Comparison of ENCODE assay signal across 7 cellular contexts in the genomic region with DNA sequence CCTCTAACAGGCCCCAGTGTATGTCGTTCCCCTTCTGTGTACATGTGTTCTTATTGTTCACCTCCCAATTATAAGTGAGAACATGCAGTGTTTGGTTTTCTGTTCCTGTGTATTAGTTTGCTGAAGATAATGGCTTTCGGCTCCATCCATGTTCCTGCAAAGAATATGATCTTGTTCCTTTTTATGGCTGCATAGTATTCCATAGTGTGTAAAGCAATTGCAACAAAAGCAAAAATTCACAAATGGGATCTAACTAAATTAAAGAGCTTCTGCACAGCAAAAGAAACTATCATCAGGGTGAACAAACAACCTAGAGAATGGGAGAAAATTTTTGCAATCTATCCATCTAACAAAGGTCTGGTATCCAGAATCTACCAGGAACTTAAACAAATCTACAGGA.
DNase-seq lines count a peak whose midpoint lies in the region; ATAC-seq, FAIRE-seq and TF ChIP-seq lines count a peak whose summit lies in the region.
"Not testable (repeated sequence)": the region's sequence is repeated elsewhere in the genome, so short reads cannot be mapped to it uniquely, and the experiment has no call there.

No MANE protein-coding gene starts in this region.

- TF ChIP-seq POLR2A in A549 (IDR thresholded peaks at IDR 0.05; ENCODE audit: low read length); H1 (IDR thresholded peaks at IDR 0.05; ENCODE audit: control extremely low read depth in 1 of 2, low read depth in 2 of 2, low read length in 2 of 2): not testable (repeated sequence)

- H2BK5ac ChIP-seq in H1 (ENCODE audit: low read depth, low read length) = not testable (repeated sequence)

- H3F3A ChIP-seq in neural progenitor cell (ENCODE audit: low read depth) = not testable (repeated sequence)

- not testable (repeated sequence) for H3K56ac ChIP-seq in H1 (replicated peaks; ENCODE audit: insufficient read length, low read depth, low read length)

- not testable (repeated sequence) for H4K8ac ChIP-seq in H1 (ENCODE audit: extremely low read depth, insufficient read depth, low read length)

- not testable (repeated sequence) for H2AFZ ChIP-seq in H1 (ENCODE audit: low read length); neural progenitor cell (replicated peaks)

- not testable (repeated sequence) for H3K23ac ChIP-seq in H1 (ENCODE audit: insufficient read length)

- not testable (repeated sequence) for H3K4me1 ChIP-seq in A549; HEK293 (ENCODE audit: control insufficient read depth, insufficient read depth, low read length); H1 (replicated peaks in 1 of 4; ENCODE audit: control insufficient read depth in 3 of 4, insufficient read depth in 4 of 4, low read length in 3 of 4); neural progenitor cell

- H3K36me3 Mint-ChIP-seq in glutamatergic neuron (ENCODE audit: unreplicated experiment) = not testable (repeated sequence)
- peaks cover 54% of the 10 kb centered on the region for H3K36me3 Mint-ChIP-seq in nephron progenitor cell (ENCODE audit: low read depth)
- peaks cover 23% of the 10 kb centered on the region for H3K36me3 Mint-ChIP-seq in neural progenitor cell
- H3K36me3 Mint-ChIP-seq in type B pancreatic cell = peaks cover 11% of the 10 kb centered on the region

- not testable (repeated sequence) for H3K4ac ChIP-seq in H1 (replicated peaks; ENCODE audit: insufficient read length, low read depth, low read length)

- DNase-seq in A549 (ENCODE audit: low read depth in 1 of 2, low spot score in 1 of 2); H1 (ENCODE audit: low read depth in 1 of 2, low spot score in 2 of 2); glutamatergic neuron; nephron progenitor cell; neural progenitor cell (ENCODE audit: low spot score); type B pancreatic cell (ENCODE audit: extremely low spot score, unreplicated experiment): not testable (repeated sequence)

- not testable (repeated sequence) for H2BK20ac ChIP-seq in H1 (ENCODE audit: low read length)

- not testable (repeated sequence) for H3K27me3 Mint-ChIP-seq in glutamatergic neuron (ENCODE audit: unreplicated experiment); neural progenitor cell (ENCODE audit: insufficient read depth, low read depth)
- H3K27me3 Mint-ChIP-seq in nephron progenitor cell (ENCODE audit: low read depth, poor library complexity) (peaks cover 15% of the 10 kb centered on the region), type B pancreatic cell (peaks cover 16% of the 10 kb centered on the region)

- not testable (repeated sequence) for H3K4me2 ChIP-seq in A549; H1 (ENCODE audit: insufficient read depth in 1 of 2, low read depth in 2 of 2, low read length in 2 of 2); neural progenitor cell

- H3K14ac ChIP-seq in H1 (ENCODE audit: insufficient read length) = not testable (repeated sequence)

- H3K79me1 ChIP-seq in H1 (ENCODE audit: low read depth, low read length) = not testable (repeated sequence)

- H3K36me3 ChIP-seq in HEK293 (ENCODE audit: control insufficient read depth in 2 of 2, insufficient read depth in 1 of 2, low read length in 2 of 2); H1 (ENCODE audit: control insufficient read depth in 2 of 4, insufficient read depth in 4 of 4, low read length in 3 of 4); neural progenitor cell: not testable (repeated sequence)

- H3K18ac ChIP-seq in H1 (ENCODE audit: extremely low read depth, low read length) = not testable (repeated sequence)

- TF ChIP-seq EP300 in A549 (IDR thresholded peaks at IDR 0.05); H1 (IDR thresholded peaks at IDR 0.05; ENCODE audit: borderline replicate concordance in 1 of 2, low read depth in 2 of 2, low read length in 2 of 2): not testable (repeated sequence)

- H3K27ac ChIP-seq in A549; HEK293 (ENCODE audit: extremely low read depth, low read depth, low read length); H1 (ENCODE audit: low read depth, low read length); neural progenitor cell: not testable (repeated sequence)

- H3K27ac Mint-ChIP-seq in glutamatergic neuron (ENCODE audit: unreplicated experiment); nephron progenitor cell; neural progenitor cell; type B pancreatic cell: not testable (repeated sequence)

- TF ChIP-seq RAD21 in A549 (conservative IDR thresholded peaks at IDR 0.05 in 1 of 2, IDR thresholded peaks at IDR 0.05 in 1 of 2); H1 (IDR thresholded peaks at IDR 0.05 in 1 of 2, conservative IDR thresholded peaks at IDR 0.05 in 1 of 2; ENCODE audit: low read depth in 2 of 2, low read length in 2 of 2): not testable (repeated sequence)

- not testable (repeated sequence) for H3K9me3 Mint-ChIP-seq in glutamatergic neuron (ENCODE audit: unreplicated experiment); type B pancreatic cell
- H3K9me3 Mint-ChIP-seq in nephron progenitor cell (peaks cover 56% of the 10 kb centered on the region), neural progenitor cell (peaks cover 33% of the 10 kb centered on the region)

- ATAC-seq in A549 = not testable (repeated sequence)

- H3K23me2 ChIP-seq in H1 (ENCODE audit: low read depth, low read length) = not testable (repeated sequence)

- H3K27me3 ChIP-seq in H1 (replicated peaks in 1 of 4; ENCODE audit: control insufficient read depth in 3 of 4, extremely low read depth in 1 of 4, insufficient read depth in 3 of 4, low read length in 3 of 4); neural progenitor cell: not testable (repeated sequence)

- not testable (repeated sequence) for TF ChIP-seq CTCF in A549 (IDR thresholded peaks at IDR 0.05); HEK293 (tag by site-specific recombination; IDR thresholded peaks at IDR 0.05); H1 (IDR thresholded peaks at IDR 0.05; ENCODE audit: control extremely low read depth in 1 of 3, insufficient read depth in 1 of 3, low read depth in 1 of 3, low read length in 3 of 3); glutamatergic neuron (IDR thresholded peaks at IDR 0.05; ENCODE audit: partially characterized antibody, unreplicated experiment); nephron progenitor cell (IDR thresholded peaks at IDR 0.05); neural progenitor cell (IDR thresholded peaks at IDR 0.05); type B pancreatic cell (conservative IDR thresholded peaks at IDR 0.05)

- H3K4me3 Mint-ChIP-seq in glutamatergic neuron (ENCODE audit: unreplicated experiment) (peak overlapping the region; percentile 95), nephron progenitor cell (peak overlapping the region; percentile 94), neural progenitor cell (peak overlapping the region; percentile 98), type B pancreatic cell (peak overlapping the region; percentile 98)

- H4K20me1 ChIP-seq in H1 (replicated peaks in 1 of 2; ENCODE audit: control insufficient read depth in 1 of 2, insufficient read depth in 2 of 2, low read length in 2 of 2); neural progenitor cell (ENCODE audit: low read depth): not testable (repeated sequence)

- FAIRE-seq in A549 (lab: Jason Lieb, UNC); H1 (lab: Jason Lieb, UNC): not testable (repeated sequence)

- not testable (repeated sequence) for H2AK5ac ChIP-seq in H1 (ENCODE audit: low read depth, low read length)

- CTCF ChIA-PET in A549 (lab: Yijun Ruan, JAX); H1 (lab: Charles Lee; ENCODE audit: partially characterized antibody): not testable (repeated sequence)
- CTCF ChIA-PET in HEK293 (lab: Yijun Ruan, JAX) = interaction anchor here (0.6 to 0.8 kb wide), 3 partner anchors 24 to 600 kb away, joined by 3 read pairs; no protein-coding TSS in a partner anchor

- not testable (repeated sequence) for H3K4me3 ChIP-seq in A549; HEK293 (ENCODE audit: low read depth, low read length); H1 (ENCODE audit: extremely low read depth in 1 of 4, insufficient read depth in 2 of 4, low read depth in 3 of 4, low read length in 4 of 4); neural progenitor cell

- WGBS in A549 (ENCODE audit: missing lambda C conversion rate) = 88% methylated on average over 2 of the region's 2 CpGs
- WGBS in H1 (ENCODE audit: extremely low coverage in 1 of 2, insufficient coverage in 1 of 2, insufficient read length in 1 of 2, insufficient replicate concordance in 2 of 2, low coverage in 1 of 2, low lambda C conversion rate in 2 of 2, missing lambda C conversion rate in 1 of 2), 2 experiments = 78% methylated on average over 2 of the region's 2 CpGs; no CpG with 5 or more reads in 1 of the 2 experiments

- peaks cover 0 to 54% of the 10 kb centered on the region in 2 experiments; a peak in 2 of 4 replicates for H3K79me2 ChIP-seq in H1 (ENCODE audit: control insufficient read depth in 1 of 2, insufficient read depth in 2 of 2, low read length in 2 of 2)
- H3K79me2 ChIP-seq in neural progenitor cell (ENCODE audit: low read depth) = peaks cover 61% of the 10 kb centered on the region

- H4K5ac ChIP-seq in H1 (ENCODE audit: insufficient read length, low read depth, low read length) = not testable (repeated sequence)

- not testable (repeated sequence) for H4K91ac ChIP-seq in H1 (replicated peaks; ENCODE audit: insufficient read length, low read length)

- H2BK120ac ChIP-seq in H1 (replicated peaks; ENCODE audit: low read depth, low read length) = not testable (repeated sequence)

- H3K9ac ChIP-seq in H1 (replicated peaks in 1 of 4; ENCODE audit: extremely low read depth in 1 of 4, low read depth in 3 of 4, low read length in 3 of 4); neural progenitor cell: not testable (repeated sequence)

- H3K9me3 ChIP-seq in A549; HEK293 (ENCODE audit: control insufficient read depth, insufficient read depth, low read depth, low read length); H1 (ENCODE audit: insufficient read depth in 2 of 2, low read depth in 1 of 2, low read length in 1 of 2); neural progenitor cell (ENCODE audit: low read depth): not testable (repeated sequence)

- H3K4me1 Mint-ChIP-seq in glutamatergic neuron (ENCODE audit: low read depth, unreplicated experiment) = not testable (repeated sequence)
- H3K4me1 Mint-ChIP-seq in nephron progenitor cell (peaks cover 28% of the 10 kb centered on the region), neural progenitor cell (peaks cover 37% of the 10 kb centered on the region), type B pancreatic cell (ENCODE audit: unreplicated experiment) (peaks cover 15% of the 10 kb centered on the region)

- H2BK15ac ChIP-seq in H1 (ENCODE audit: low read length) = not testable (repeated sequence)

- POLR2A ChIA-PET in A549 (lab: Yijun Ruan, JAX); HEK293 (lab: Yijun Ruan, JAX): not testable (repeated sequence)
- POLR2A ChIA-PET in H1 (lab: Charles Lee; ENCODE audit: partially characterized antibody) = interaction anchor here (1.1 kb wide), 1 partner anchor 21 kb away, joined by 3 read pairs; no protein-coding TSS in a partner anchor

- H2BK12ac ChIP-seq in H1 (ENCODE audit: low read depth, low read length) = not testable (repeated sequence)
